Comparison of ENCODE assay signal across 27 cellular contexts in genomic region chr22:38716271-38716670, GRCh38. TPM values are rescaled to one million over a fixed set of nuclear protein-coding genes. Genes with fewer than 3 reads are reported as not detected.
A peak's percentile ranks its signal among the peaks of the same experiment; 100 is the strongest.
DNase-seq lines count a peak whose midpoint lies in the region; ATAC-seq, FAIRE-seq and TF ChIP-seq lines count a peak whose summit lies in the region.
"Had no signal": no experiment of that assay in that cellular context is flagged by ENCODE, and none has a peak within 500 bp of the region (broad histone marks: within the 10 kb centered on the region; RNA-seq: fewer than 3 reads in every experiment).

No MANE protein-coding gene starts in this region.

- peaks cover 31% of the 10 kb centered on the region for H3K4me1 Mint-ChIP-seq in activated naive CD8-positive, alpha-beta T cell treated with anti-CD3 and anti-CD28 coated beads, Interleukin-2, amount 10 ng/mL, durations not matched to agents 7 days and 5 days
- peaks cover 30% of the 10 kb centered on the region for H3K4me1 Mint-ChIP-seq in activated naive CD8-positive, alpha-beta T cell treated with anti-CD3 and anti-CD28 coated beads, Interleukin-2, amount 50 U/mL, for 24 hours
- H3K4me1 Mint-ChIP-seq in mesothelial cell of epicardium, result peaks cover 25% of the 10 kb centered on the region

- peak overlapping the region; percentile 76 for H3K27ac ChIP-seq in RWPE1
- H3K27ac ChIP-seq: BLaER1, gastrocnemius medialis, lower lobe of right lung, ovary, vagina had no signal

- DNase-seq in activated naive CD8-positive, alpha-beta T cell treated with anti-CD3 and anti-CD28 coated beads, Interleukin-2, amount 10 ng/mL, durations not matched to agents 7 days and 5 days, result no peak
- DNase-seq in activated naive CD8-positive, alpha-beta T cell treated with anti-CD3 and anti-CD28 coated beads, Interleukin-2, amount 50 U/mL, for 24 hours, result no peak
- DNase-seq in RWPE1 (ENCODE audit: low spot score), result no peak
- DNase-seq in mesothelial cell of epicardium (ENCODE audit: low spot score in 2 of 2, unreplicated experiment in 2 of 2), result no peak
- no peak for DNase-seq in urothelium cell line (ENCODE audit: low spot score)
- DNase-seq in left cardiac atrium, result no peak
- no peak for DNase-seq in NCI-H1092 (lab: John Stamatoyannopoulos, UW)
- DNase-seq: activated CD4-positive, alpha-beta memory T cell treated with anti-CD3 and anti-CD28 coated beads for 36 hours; activated CD4-positive, CD25-positive, alpha-beta regulatory T cell; activated CD8-positive, alpha-beta memory T cell treated with anti-CD3 and anti-CD28 coated beads, Interleukin-2, amount 50 U/mL, for 48 hours; cerebellar nuclear complex; DMS153; gastrocnemius medialis; KG1; kidney glomerular epithelial cell; lower lobe of right lung; naive thymus-derived CD8-positive, alpha-beta T cell; NCI-H1417; NCI-H2029 treated with DMSO at 0.1 percent for 48 hours; NCI-H524 treated with DMSO at 0.1 percent for 48 hours; OCI-M1; ovary; stimulated activated naive CD4-positive, alpha-beta T cell; T-cell had no signal

- H3K36me3 Mint-ChIP-seq in activated naive CD8-positive, alpha-beta T cell treated with anti-CD3 and anti-CD28 coated beads, Interleukin-2, amount 10 ng/mL, durations not matched to agents 7 days and 5 days, result peaks cover 9% of the 10 kb centered on the region
- peaks cover 29% of the 10 kb centered on the region for H3K36me3 Mint-ChIP-seq in activated naive CD8-positive, alpha-beta T cell treated with anti-CD3 and anti-CD28 coated beads, Interleukin-2, amount 50 U/mL, for 24 hours (ENCODE audit: low read depth)
- peaks cover 15% of the 10 kb centered on the region for H3K36me3 Mint-ChIP-seq in mesothelial cell of epicardium

- peak overlapping the region; percentile 17 for H3K27ac Mint-ChIP-seq in activated naive CD8-positive, alpha-beta T cell treated with anti-CD3 and anti-CD28 coated beads, Interleukin-2, amount 10 ng/mL, durations not matched to agents 7 days and 5 days
- H3K27ac Mint-ChIP-seq in activated naive CD8-positive, alpha-beta T cell treated with anti-CD3 and anti-CD28 coated beads, Interleukin-2, amount 50 U/mL, for 24 hours, result no peak overlapping the region
- H3K27ac Mint-ChIP-seq in mesothelial cell of epicardium, result peak overlapping the region; percentile 50
- H3K27ac Mint-ChIP-seq: activated CD4-positive, alpha-beta memory T cell treated with anti-CD3 and anti-CD28 coated beads for 36 hours had no signal

- CTCF ChIA-PET in RWPE1 (lab: Yijun Ruan, JAX), result no interaction called here

- H3K4me3 Mint-ChIP-seq in activated naive CD8-positive, alpha-beta T cell treated with anti-CD3 and anti-CD28 coated beads, Interleukin-2, amount 10 ng/mL, durations not matched to agents 7 days and 5 days, result no peak overlapping the region
- no peak overlapping the region for H3K4me3 Mint-ChIP-seq in activated naive CD8-positive, alpha-beta T cell treated with anti-CD3 and anti-CD28 coated beads, Interleukin-2, amount 50 U/mL, for 24 hours
- no peak overlapping the region for H3K4me3 Mint-ChIP-seq in mesothelial cell of epicardium
- H3K4me3 Mint-ChIP-seq: activated CD4-positive, alpha-beta memory T cell treated with anti-CD3 and anti-CD28 coated beads for 36 hours; naive thymus-derived CD8-positive, alpha-beta T cell; T-cell had no signal

- intact Hi-C loops in left cardiac atrium (cut with DNase I), result no loop called here

- POLR2A ChIA-PET in activated naive CD8-positive, alpha-beta T cell treated with anti-CD3 and anti-CD28 coated beads, Interleukin-2, amount 10 ng/mL, durations not matched to agents 7 days and 5 days (lab: Charles Lee), result interaction anchor here (0.6 to 2.1 kb wide), 3 partner anchors 17 to 35 kb away, joined by 3 to 6 read pairs (median 4); no protein-coding TSS in a partner anchor
- POLR2A ChIA-PET in RWPE1 (lab: Yijun Ruan, JAX; ENCODE audit: low non-redundant PET), result no interaction called here

- ATAC-seq in activated naive CD8-positive, alpha-beta T cell treated with anti-CD3 and anti-CD28 coated beads, Interleukin-2, amount 10 ng/mL, durations not matched to agents 7 days and 5 days (ENCODE audit: low read depth), result no peak
- ATAC-seq in activated naive CD8-positive, alpha-beta T cell treated with anti-CD3 and anti-CD28 coated beads, Interleukin-2, amount 50 U/mL, for 24 hours, result no peak
- no peak for ATAC-seq in left cardiac atrium
- ATAC-seq: gastrocnemius medialis; lower lobe of right lung; naive thymus-derived CD8-positive, alpha-beta T cell; T-cell had no signal

- H3K9me3 Mint-ChIP-seq in activated naive CD8-positive, alpha-beta T cell treated with anti-CD3 and anti-CD28 coated beads, Interleukin-2, amount 10 ng/mL, durations not matched to agents 7 days and 5 days, result no peaks in the 10 kb centered on the region
- no peaks in the 10 kb centered on the region for H3K9me3 Mint-ChIP-seq in activated naive CD8-positive, alpha-beta T cell treated with anti-CD3 and anti-CD28 coated beads, Interleukin-2, amount 50 U/mL, for 24 hours
- H3K9me3 Mint-ChIP-seq in mesothelial cell of epicardium, result no peaks in the 10 kb centered on the region
- H3K9me3 Mint-ChIP-seq: activated CD4-positive, alpha-beta memory T cell treated with anti-CD3 and anti-CD28 coated beads for 36 hours; naive thymus-derived CD8-positive, alpha-beta T cell; T-cell had no signal

- no peaks in the 10 kb centered on the region for H3K27me3 Mint-ChIP-seq in activated naive CD8-positive, alpha-beta T cell treated with anti-CD3 and anti-CD28 coated beads, Interleukin-2, amount 10 ng/mL, durations not matched to agents 7 days and 5 days
- no peaks in the 10 kb centered on the region for H3K27me3 Mint-ChIP-seq in activated naive CD8-positive, alpha-beta T cell treated with anti-CD3 and anti-CD28 coated beads, Interleukin-2, amount 50 U/mL, for 24 hours
- H3K27me3 Mint-ChIP-seq in mesothelial cell of epicardium (ENCODE audit: low read depth), result no peaks in the 10 kb centered on the region
- H3K27me3 Mint-ChIP-seq: activated CD4-positive, alpha-beta memory T cell treated with anti-CD3 and anti-CD28 coated beads for 36 hours; naive thymus-derived CD8-positive, alpha-beta T cell; T-cell had no signal

- no peak for TF ChIP-seq CTCF in RWPE1 (conservative IDR thresholded peaks at IDR 0.05; ENCODE audit: low read depth)
- TF ChIP-seq CTCF in mesothelial cell of epicardium (IDR thresholded peaks at IDR 0.05; ENCODE audit: unreplicated experiment), result no peak

- no peak for FAIRE-seq in urothelium cell line (lab: Jason Lieb, UNC)
- FAIRE-seq: endothelial cell of umbilical vein had no signal

RNA-seq across cellular contexts. Expression of gene GTPBP1, which starts 10.5 kb away (rescaled TPM):
- 10 to 100 TPM; 98.6 TPM for total RNA-seq in activated naive CD8-positive, alpha-beta T cell treated with anti-CD3 and anti-CD28 coated beads, Interleukin-2, amount 10 ng/mL, durations not matched to agents 7 days and 5 days
- total RNA-seq in mesothelial cell of epicardium, result 71.6 to 74.3 TPM (median 73.1 TPM) in 3 replicates
- 10 to 100 TPM; 25.1 to 33.5 TPM for total RNA-seq in left cardiac atrium

RNA-seq across cellular contexts. Expression of gene JOSD1, which starts 15.5 kb away (rescaled TPM):
- total RNA-seq in activated naive CD8-positive, alpha-beta T cell treated with anti-CD3 and anti-CD28 coated beads, Interleukin-2, amount 10 ng/mL, durations not matched to agents 7 days and 5 days, result 10 to 100 TPM; 59.1 to 61.6 TPM
- total RNA-seq in mesothelial cell of epicardium (58.4 to 59.6 TPM (median 59.6 TPM) in 3 replicates), left cardiac atrium (10 to 100 TPM; 22.7 to 33.2 TPM)

RNA-seq across cellular contexts. Expression of gene TOMM22, which starts 34.5 kb away (rescaled TPM):
- total RNA-seq in activated naive CD8-positive, alpha-beta T cell treated with anti-CD3 and anti-CD28 coated beads, Interleukin-2, amount 10 ng/mL, durations not matched to agents 7 days and 5 days, result 10 to 100 TPM; 58.7 to 60.4 TPM
- total RNA-seq in mesothelial cell of epicardium (59.7 to 68.1 TPM (median 61.4 TPM) in 3 replicates), left cardiac atrium (10 to 100 TPM; 56.0 to 67.2 TPM)

RNA-seq across cellular contexts. Expression of gene SUN2, which starts 39.5 kb away (rescaled TPM):
- 100 to 1,000 TPM; 607 to 626 TPM for total RNA-seq in activated naive CD8-positive, alpha-beta T cell treated with anti-CD3 and anti-CD28 coated beads, Interleukin-2, amount 10 ng/mL, durations not matched to agents 7 days and 5 days
- 59.8 to 63.0 TPM (median 61.2 TPM) in 3 replicates for total RNA-seq in mesothelial cell of epicardium
- total RNA-seq in left cardiac atrium, result 100 to 1,000 TPM; 109 to 133 TPM

RNA-seq across cellular contexts. Expression of gene CBY1, which starts 59.8 kb away (rescaled TPM):
- 10 to 100 TPM; 20.1 to 22.4 TPM for total RNA-seq in activated naive CD8-positive, alpha-beta T cell treated with anti-CD3 and anti-CD28 coated beads, Interleukin-2, amount 10 ng/mL, durations not matched to agents 7 days and 5 days
- total RNA-seq in mesothelial cell of epicardium (38.5 to 40.4 TPM (median 40.0 TPM) in 3 replicates), left cardiac atrium (10 to 100 TPM; 36.0 to 39.1 TPM)
